8 cellular contexts compared by ENCODE assay signal in the genomic region with DNA sequence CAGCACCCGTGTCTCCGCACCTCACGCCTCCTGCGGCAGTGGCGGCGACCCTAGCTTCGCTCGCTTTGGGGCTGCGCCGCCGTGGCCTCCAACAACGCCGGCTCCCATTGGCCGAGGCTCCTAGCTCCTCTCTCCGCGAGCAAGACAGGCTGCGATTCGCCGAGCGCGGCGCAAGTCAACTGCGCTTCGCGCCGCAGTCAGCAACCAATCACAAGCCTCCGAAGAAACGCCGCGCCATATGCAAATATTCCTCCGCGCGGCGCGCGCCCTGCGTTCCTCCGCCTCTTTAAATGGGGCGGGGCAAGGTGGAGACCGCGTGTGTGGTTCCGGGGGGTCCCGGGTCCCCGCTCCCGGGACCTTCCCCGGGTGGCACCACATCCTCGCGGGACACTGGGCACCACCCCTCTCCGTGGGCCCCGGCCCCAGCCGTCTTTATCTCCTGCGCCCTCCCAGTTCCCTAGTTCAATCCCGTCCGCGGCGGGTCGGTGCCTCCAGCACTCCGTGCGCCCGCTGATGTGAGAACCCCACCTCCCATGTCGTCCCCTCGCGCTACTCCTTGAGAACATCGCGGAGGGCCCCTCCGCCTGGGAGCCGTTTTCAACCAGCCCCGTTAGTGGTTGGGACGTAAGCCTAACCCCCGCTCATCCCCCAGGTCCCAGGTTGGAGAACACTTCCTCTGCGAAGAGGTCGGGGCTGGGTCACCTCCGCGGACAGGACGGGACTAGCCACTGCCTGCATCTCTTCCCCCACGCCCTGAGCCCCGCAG. TPM values are rescaled to one million over a fixed set of nuclear protein-coding genes. Genes with fewer than 3 reads are reported as not detected.
DNase-seq lines count a peak whose midpoint lies in the region; ATAC-seq and TF ChIP-seq lines count a peak whose summit lies in the region.

A gene with protein sequence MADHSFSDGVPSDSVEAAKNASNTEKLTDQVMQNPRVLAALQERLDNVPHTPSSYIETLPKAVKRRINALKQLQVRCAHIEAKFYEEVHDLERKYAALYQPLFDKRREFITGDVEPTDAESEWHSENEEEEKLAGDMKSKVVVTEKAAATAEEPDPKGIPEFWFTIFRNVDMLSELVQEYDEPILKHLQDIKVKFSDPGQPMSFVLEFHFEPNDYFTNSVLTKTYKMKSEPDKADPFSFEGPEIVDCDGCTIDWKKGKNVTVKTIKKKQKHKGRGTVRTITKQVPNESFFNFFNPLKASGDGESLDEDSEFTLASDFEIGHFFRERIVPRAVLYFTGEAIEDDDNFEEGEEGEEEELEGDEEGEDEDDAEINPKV (minus strand): TSS at position 96 of the 766 bp plus-strand sequence. CDS start 13,109 bp downstream, outside the sequence.

- peak within 1 kb of the TSS; percentile 73 to 96 (median 76) for H3K4me3 ChIP-seq in liver (ENCODE audit: low read depth in 1 of 3, low read length in 3 of 3)

- H3K27me3 ChIP-seq in liver (ENCODE audit: control insufficient read depth in 4 of 4, insufficient read depth in 4 of 4, low read length in 3 of 4) = no peaks in the 10 kb centered on the region

- H3K27ac ChIP-seq in C4-2B (peak within 1 kb of the TSS; percentile 91), liver (ENCODE audit: low read depth in 1 of 2, low read length in 2 of 2) (peak within 1 kb of the TSS; percentile 77 to 92)

- no peaks in the 10 kb centered on the region for H3K9me3 ChIP-seq in liver (ENCODE audit: control insufficient read depth in 4 of 4, low read length in 3 of 4)

- DNase-seq in NCI-H774 (lab: John Stamatoyannopoulos, UW) (peak; percentile 97), dermis microvascular lymphatic vessel endothelial cell (ENCODE audit: low read depth in 2 of 2) (peak; percentile 94 to 97)
- peak; percentile 94 to 96 for DNase-seq in activated CD4-positive, alpha-beta T cell treated with anti-CD3 and anti-CD28 coated beads, Interleukin-2, amount 50 U/mL, for 4 hours
- DNase-seq in stimulated activated CD4-positive, alpha-beta T cell treated with anti-CD3 and anti-CD28 coated beads, Interleukin-4, amount 100 ng/mL, for 24 hours = peak; percentile 96

- H3K9ac ChIP-seq in liver (ENCODE audit: low read depth in 1 of 2, low read length in 2 of 2) = peak within 1 kb of the TSS; percentile 63 to 93

- TF ChIP-seq CTCF in C4-2B (conservative IDR thresholded peaks at IDR 0.05) (no peak), liver (IDR thresholded peaks at IDR 0.05; ENCODE audit: low read depth, low read length, missing input control) (no peak)

- ATAC-seq in GM19395 (IDR thresholded peaks at IDR 0.05; ENCODE audit: unreplicated experiment) (peak; percentile 85), HG03565 (IDR thresholded peaks at IDR 0.05; ENCODE audit: unreplicated experiment) (peak; percentile 83)

- no peaks in the 10 kb centered on the region for H3K36me3 ChIP-seq in liver (ENCODE audit: control insufficient read depth in 4 of 4, insufficient read depth in 3 of 4, low read depth in 1 of 4, low read length in 3 of 4)

- no peak for TF ChIP-seq RAD21 in liver (IDR thresholded peaks at IDR 0.05)

- under 1% methylated on average over 77 of the region's 77 CpGs for WGBS in liver

- peaks cover 7 to 42% (median 36%) of the 10 kb centered on the region in 4 donors for H3K4me1 ChIP-seq in liver (ENCODE audit: control insufficient read depth in 4 of 4, insufficient read depth in 4 of 4, low read length in 3 of 4)

TF ChIP-seq in liver, 16 proteins besides CTCF, POLR2A, EP300 and RAD21:
- TF ChIP-seq YY1 (IDR thresholded peaks at IDR 0.05) (peak; percentile 80), NR2F2 (IDR thresholded peaks at IDR 0.05) (no peak), ZBTB33 (IDR thresholded peaks at IDR 0.05) (no peak), SP1 (IDR thresholded peaks at IDR 0.05) (peak; percentile 87), FOXA1 (IDR thresholded peaks at IDR 0.05) (no peak)
- TF ChIP-seq, protein P1, sequence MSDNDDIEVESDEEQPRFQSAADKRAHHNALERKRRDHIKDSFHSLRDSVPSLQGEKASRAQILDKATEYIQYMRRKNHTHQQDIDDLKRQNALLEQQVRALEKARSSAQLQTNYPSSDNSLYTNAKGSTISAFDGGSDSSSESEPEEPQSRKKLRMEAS (IDR thresholded peaks at IDR 0.05) = peak; percentile 58

RNA-seq across cellular contexts. Expression of the gene that starts here (rescaled TPM):
- 103 and 105 TPM in 2 replicates for total RNA-seq in dermis microvascular lymphatic vessel endothelial cell
- total RNA-seq in liver = 100 to 1,000 TPM in 1 of 2 donors, 10 to 100 TPM in 1; 58.8 to 110 TPM
- polyA plus RNA-seq in liver = 10 to 100 TPM; 33.2 to 34.5 TPM

Comparison
In these comparisons a context has a peak if more than half of its experiments do, and no peak if none do; other contexts are left out.
1. Peak in every context shown above with its lines: DNase-seq, ATAC-seq, H3K4me3 ChIP-seq and H3K27ac ChIP-seq.